Comparison of ENCODE assay signal across 1 cellular context in the genomic region with DNA sequence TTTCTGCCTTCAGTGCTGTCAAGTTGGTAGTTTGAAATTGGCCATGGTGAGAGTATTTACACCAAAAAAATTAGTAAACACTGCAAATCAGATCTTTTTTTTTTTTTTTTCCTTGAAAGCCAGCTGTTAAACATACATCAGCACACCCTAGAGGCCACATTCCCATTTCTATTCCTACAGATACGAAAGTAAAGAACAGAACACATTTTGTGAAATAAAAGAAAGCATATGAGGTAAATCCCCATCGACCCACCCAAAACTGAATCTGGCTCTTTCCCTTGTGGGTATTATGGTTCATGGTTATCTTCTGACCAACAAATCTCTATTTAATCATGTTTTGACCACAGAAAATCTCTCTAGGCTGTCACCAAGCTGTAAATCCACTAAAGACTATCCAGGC.
TF ChIP-seq lines count a peak whose summit lies in the region.

No MANE protein-coding gene starts in this region.

TF ChIP-seq in GM23338, 12 proteins besides CTCF, POLR2A, EP300 and RAD21 (continued from another document):
- TF ChIP-seq, protein P1, sequence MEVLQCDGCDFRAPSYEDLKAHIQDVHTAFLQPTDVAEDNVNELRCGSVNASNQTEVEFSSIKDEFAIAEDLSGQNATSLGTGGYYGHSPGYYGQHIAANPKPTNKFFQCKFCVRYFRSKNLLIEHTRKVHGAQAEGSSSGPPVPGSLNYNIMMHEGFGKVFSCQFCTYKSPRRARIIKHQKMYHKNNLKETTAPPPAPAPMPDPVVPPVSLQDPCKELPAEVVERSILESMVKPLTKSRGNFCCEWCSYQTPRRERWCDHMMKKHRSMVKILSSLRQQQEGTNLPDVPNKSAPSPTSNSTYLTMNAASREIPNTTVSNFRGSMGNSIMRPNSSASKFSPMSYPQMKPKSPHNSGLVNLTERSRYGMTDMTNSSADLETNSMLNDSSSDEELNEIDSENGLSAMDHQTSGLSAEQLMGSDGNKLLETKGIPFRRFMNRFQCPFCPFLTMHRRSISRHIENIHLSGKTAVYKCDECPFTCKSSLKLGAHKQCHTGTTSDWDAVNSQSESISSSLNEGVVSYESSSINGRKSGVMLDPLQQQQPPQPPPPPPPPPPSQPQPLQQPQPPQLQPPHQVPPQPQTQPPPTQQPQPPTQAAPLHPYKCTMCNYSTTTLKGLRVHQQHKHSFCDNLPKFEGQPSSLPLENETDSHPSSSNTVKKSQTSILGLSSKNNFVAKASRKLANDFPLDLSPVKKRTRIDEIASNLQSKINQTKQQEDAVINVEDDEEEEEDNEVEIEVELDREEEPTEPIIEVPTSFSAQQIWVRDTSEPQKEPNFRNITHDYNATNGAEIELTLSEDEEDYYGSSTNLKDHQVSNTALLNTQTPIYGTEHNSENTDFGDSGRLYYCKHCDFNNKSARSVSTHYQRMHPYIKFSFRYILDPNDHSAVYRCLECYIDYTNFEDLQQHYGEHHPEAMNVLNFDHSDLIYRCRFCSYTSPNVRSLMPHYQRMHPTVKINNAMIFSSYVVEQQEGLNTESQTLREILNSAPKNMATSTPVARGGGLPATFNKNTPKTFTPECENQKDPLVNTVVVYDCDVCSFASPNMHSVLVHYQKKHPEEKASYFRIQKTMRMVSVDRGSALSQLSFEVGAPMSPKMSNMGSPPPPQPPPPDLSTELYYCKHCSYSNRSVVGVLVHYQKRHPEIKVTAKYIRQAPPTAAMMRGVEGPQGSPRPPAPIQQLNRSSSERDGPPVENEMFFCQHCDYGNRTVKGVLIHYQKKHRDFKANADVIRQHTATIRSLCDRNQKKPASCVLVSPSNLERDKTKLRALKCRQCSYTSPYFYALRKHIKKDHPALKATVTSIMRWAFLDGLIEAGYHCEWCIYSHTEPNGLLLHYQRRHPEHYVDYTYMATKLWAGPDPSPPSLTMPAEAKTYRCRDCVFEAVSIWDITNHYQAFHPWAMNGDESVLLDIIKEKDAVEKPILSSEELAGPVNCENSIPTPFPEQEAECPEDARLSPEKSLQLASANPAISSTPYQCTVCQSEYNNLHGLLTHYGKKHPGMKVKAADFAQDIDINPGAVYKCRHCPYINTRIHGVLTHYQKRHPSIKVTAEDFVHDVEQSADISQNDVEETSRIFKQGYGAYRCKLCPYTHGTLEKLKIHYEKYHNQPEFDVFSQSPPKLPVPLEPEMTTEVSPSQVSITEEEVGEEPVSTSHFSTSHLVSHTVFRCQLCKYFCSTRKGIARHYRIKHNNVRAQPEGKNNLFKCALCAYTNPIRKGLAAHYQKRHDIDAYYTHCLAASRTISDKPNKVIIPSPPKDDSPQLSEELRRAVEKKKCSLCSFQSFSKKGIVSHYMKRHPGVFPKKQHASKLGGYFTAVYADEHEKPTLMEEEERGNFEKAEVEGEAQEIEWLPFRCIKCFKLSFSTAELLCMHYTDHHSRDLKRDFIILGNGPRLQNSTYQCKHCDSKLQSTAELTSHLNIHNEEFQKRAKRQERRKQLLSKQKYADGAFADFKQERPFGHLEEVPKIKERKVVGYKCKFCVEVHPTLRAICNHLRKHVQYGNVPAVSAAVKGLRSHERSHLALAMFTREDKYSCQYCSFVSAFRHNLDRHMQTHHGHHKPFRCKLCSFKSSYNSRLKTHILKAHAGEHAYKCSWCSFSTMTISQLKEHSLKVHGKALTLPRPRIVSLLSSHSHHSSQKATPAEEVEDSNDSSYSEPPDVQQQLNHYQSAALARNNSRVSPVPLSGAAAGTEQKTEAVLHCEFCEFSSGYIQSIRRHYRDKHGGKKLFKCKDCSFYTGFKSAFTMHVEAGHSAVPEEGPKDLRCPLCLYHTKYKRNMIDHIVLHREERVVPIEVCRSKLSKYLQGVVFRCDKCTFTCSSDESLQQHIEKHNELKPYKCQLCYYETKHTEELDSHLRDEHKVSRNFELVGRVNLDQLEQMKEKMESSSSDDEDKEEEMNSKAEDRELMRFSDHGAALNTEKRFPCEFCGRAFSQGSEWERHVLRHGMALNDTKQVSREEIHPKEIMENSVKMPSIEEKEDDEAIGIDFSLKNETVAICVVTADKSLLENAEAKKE (CRISPR knock-in tag; IDR thresholded peaks at IDR 0.05) = no peak
- TF ChIP-seq, protein P2, sequence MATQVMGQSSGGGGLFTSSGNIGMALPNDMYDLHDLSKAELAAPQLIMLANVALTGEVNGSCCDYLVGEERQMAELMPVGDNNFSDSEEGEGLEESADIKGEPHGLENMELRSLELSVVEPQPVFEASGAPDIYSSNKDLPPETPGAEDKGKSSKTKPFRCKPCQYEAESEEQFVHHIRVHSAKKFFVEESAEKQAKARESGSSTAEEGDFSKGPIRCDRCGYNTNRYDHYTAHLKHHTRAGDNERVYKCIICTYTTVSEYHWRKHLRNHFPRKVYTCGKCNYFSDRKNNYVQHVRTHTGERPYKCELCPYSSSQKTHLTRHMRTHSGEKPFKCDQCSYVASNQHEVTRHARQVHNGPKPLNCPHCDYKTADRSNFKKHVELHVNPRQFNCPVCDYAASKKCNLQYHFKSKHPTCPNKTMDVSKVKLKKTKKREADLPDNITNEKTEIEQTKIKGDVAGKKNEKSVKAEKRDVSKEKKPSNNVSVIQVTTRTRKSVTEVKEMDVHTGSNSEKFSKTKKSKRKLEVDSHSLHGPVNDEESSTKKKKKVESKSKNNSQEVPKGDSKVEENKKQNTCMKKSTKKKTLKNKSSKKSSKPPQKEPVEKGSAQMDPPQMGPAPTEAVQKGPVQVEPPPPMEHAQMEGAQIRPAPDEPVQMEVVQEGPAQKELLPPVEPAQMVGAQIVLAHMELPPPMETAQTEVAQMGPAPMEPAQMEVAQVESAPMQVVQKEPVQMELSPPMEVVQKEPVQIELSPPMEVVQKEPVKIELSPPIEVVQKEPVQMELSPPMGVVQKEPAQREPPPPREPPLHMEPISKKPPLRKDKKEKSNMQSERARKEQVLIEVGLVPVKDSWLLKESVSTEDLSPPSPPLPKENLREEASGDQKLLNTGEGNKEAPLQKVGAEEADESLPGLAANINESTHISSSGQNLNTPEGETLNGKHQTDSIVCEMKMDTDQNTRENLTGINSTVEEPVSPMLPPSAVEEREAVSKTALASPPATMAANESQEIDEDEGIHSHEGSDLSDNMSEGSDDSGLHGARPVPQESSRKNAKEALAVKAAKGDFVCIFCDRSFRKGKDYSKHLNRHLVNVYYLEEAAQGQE (IDR thresholded peaks at IDR 0.05; ENCODE audit: unreplicated experiment) = no peak
- TF ChIP-seq ZNF114 (CRISPR knock-in tag; IDR thresholded peaks at IDR 0.05) (no peak), POLR2AphosphoS5 (IDR thresholded peaks at IDR 0.05; ENCODE audit: low read depth) (no peak)
